In genomic region chr19:50657672-50658437, GRCh38 we compare ENCODE assay signal across 8 cellular contexts. TPM values are rescaled to one million over a fixed set of nuclear protein-coding genes. Genes with fewer than 3 reads are reported as not detected.
DNase-seq lines count a peak whose midpoint lies in the region; ATAC-seq, FAIRE-seq and TF ChIP-seq lines count a peak whose summit lies in the region.

No MANE protein-coding gene starts in this region.

- 5 to 11% (median 10%) methylated on average over 39 of the region's 39 CpGs for WGBS in small intestine, 3 donors

- H3K36me3 ChIP-seq in iPS-18a (ENCODE audit: control insufficient read depth, low read depth, low read length) (no peaks in the 10 kb centered on the region), small intestine (ENCODE audit: control insufficient read depth in 2 of 2, insufficient read depth in 2 of 2, low read length in 2 of 2) (no peaks in the 10 kb centered on the region)

- H3K9me3 ChIP-seq in iPS-18a (ENCODE audit: control insufficient read depth, low read depth, low read length): no peaks in the 10 kb centered on the region
- no peaks in the 10 kb centered on the region for H3K9me3 ChIP-seq in small intestine (ENCODE audit: control insufficient read depth, low read depth)

- peaks cover 51% of the 10 kb centered on the region for H3K27me3 Mint-ChIP-seq in WTC11 (ENCODE audit: low read depth)

- peak overlapping the region; percentile 100 for H3K27ac Mint-ChIP-seq in WTC11

- DNase-seq in NCI-H2029 (lab: John Stamatoyannopoulos, UW) (peak; percentile 12), NCI-H2029 treated with DMSO at 0.1 percent for 48 hours (lab: John Stamatoyannopoulos, UW) (no peak), NCI-H1694 (lab: John Stamatoyannopoulos, UW) (peak; percentile 81), WTC11 (ENCODE audit: low spot score) (peak; percentile 100), T47D (ENCODE audit: low read depth in 1 of 2, low spot score in 1 of 2) (peak; percentile 90 to 99), small intestine (peak; percentile 25), NCI-H2107 treated with DMSO at 0.1 percent for 48 hours (lab: John Stamatoyannopoulos, UW; ENCODE audit: unreplicated experiment) (no peak)

- no peak for FAIRE-seq in small intestine (lab: Jason Lieb, UNC)

- POLR2A ChIA-PET in WTC11 (lab: Charles Lee): interaction anchor here (0.6 to 1.0 kb wide), 4 partner anchors 12 to 325 kb away, joined by 3 to 6 read pairs (median 4); no protein-coding TSS in a partner anchor

- ATAC-seq in WTC11: peak; percentile 95

- H3K4me1 ChIP-seq in iPS-18a (ENCODE audit: control insufficient read depth, low read depth, low read length) (peaks cover 15% of the 10 kb centered on the region), small intestine (ENCODE audit: control insufficient read depth in 2 of 2, insufficient read depth in 1 of 2, low read depth in 1 of 2, low read length in 1 of 2) (peaks cover 0 to 2% of the 10 kb centered on the region in 2 donors)

- H3K4me3 ChIP-seq in iPS-18a (ENCODE audit: low read length) (peak overlapping the region; percentile 84), small intestine (ENCODE audit: low read depth in 1 of 2, low read length in 2 of 2) (no peak overlapping the region)

- no peaks in the 10 kb centered on the region for H3K36me3 Mint-ChIP-seq in WTC11

- in situ Hi-C loops in T47D (cut with HindIII; ENCODE audit: low pct_unique_long_range_greater_than_20kb, low sequenced_read_pairs): no loop called here

- TF ChIP-seq CTCF in WTC11 (IDR thresholded peaks at IDR 0.05): no peak

- H3K4me3 Mint-ChIP-seq in WTC11: peak overlapping the region; percentile 99

- CTCF ChIA-PET in WTC11 (lab: Charles Lee): interaction anchor here (0.5 to 1.2 kb wide), 9 partner anchors 9 to 359 kb away, joined by 3 to 8 read pairs (median 4); partner anchors contain the start of gene C19orf81

- H3K9me3 Mint-ChIP-seq in WTC11: peaks cover 9% of the 10 kb centered on the region

- peak overlapping the region; percentile 83 for H3K9ac ChIP-seq in iPS-18a (ENCODE audit: low read length)

- H3K27me3 ChIP-seq in iPS-18a (ENCODE audit: control insufficient read depth, insufficient read depth, low read length) (no peaks in the 10 kb centered on the region), small intestine (ENCODE audit: control insufficient read depth in 2 of 2, insufficient read depth in 2 of 2, low read length in 2 of 2) (peaks cover 0 to 21% of the 10 kb centered on the region in 2 donors)

- H3K4me1 Mint-ChIP-seq in WTC11: peaks cover 34% of the 10 kb centered on the region

- H3K27ac ChIP-seq in iPS-18a (ENCODE audit: low read length) (peak overlapping the region; percentile 87), small intestine (ENCODE audit: low read depth in 1 of 2, low read length in 1 of 2) (no peak overlapping the region)

TF ChIP-seq in WTC11, 78 proteins besides CTCF, POLR2A, EP300 and RAD21:
- TF ChIP-seq SP1 (CRISPR knock-in tag; conservative IDR thresholded peaks at IDR 0.05) (peak; percentile 11; the same call in 1 of the 2 replicates), USF2 (CRISPR knock-in tag; IDR thresholded peaks at IDR 0.05) (peak; percentile 11; the same call in 1 of the 2 replicates), ZMAT4 (CRISPR knock-in tag; IDR thresholded peaks at IDR 0.05) (no peak), RELA (CRISPR knock-in tag; IDR thresholded peaks at IDR 0.05; ENCODE audit: borderline replicate concordance) (no peak), GABPB1 (CRISPR knock-in tag; IDR thresholded peaks at IDR 0.05) (no peak), EMX1 (CRISPR knock-in tag; IDR thresholded peaks at IDR 0.05) (no peak), NFYB (CRISPR knock-in tag; conservative IDR thresholded peaks at IDR 0.05; ENCODE audit: low read depth) (peak; percentile 64), CREM (CRISPR knock-in tag; IDR thresholded peaks at IDR 0.05) (0 out of 2 replicates have a peak, but pooled peaks have one; percentile 19)

RNA-seq across cellular contexts. Expression of gene C19orf81, which starts 8.6 kb away (rescaled TPM):
- 22.4 to 24.5 TPM (median 22.9 TPM) in 3 replicates for total RNA-seq in WTC11 (2021)
- polyA plus RNA-seq in small intestine: under 1 TPM in 1 of 3 donors, not detected in 2; 0.19 TPM

RNA-seq across cellular contexts. Expression of gene SYT3, which starts 18.2 kb away (rescaled TPM):
- total RNA-seq in WTC11 (2021): 14.6 to 21.7 TPM (median 20.1 TPM) in 3 replicates
- polyA plus RNA-seq in small intestine: under 1 TPM in 1 of 3 donors, not detected in 2; 0.57 TPM

Comparison
In these comparisons a context has a peak if more than half of its experiments do, and no peak if none do; other contexts are left out.
1. DNase-seq: peak in NCI-H2029 (single experiment), NCI-H1694 (single experiment), WTC11 (single experiment), T47D (2 of 2) and small intestine (single experiment); none in NCI-H2029 treated with DMSO at 0.1 percent for 48 hours (single experiment) and NCI-H2107 treated with DMSO at 0.1 percent for 48 hours (single experiment).